In the genomic region with DNA sequence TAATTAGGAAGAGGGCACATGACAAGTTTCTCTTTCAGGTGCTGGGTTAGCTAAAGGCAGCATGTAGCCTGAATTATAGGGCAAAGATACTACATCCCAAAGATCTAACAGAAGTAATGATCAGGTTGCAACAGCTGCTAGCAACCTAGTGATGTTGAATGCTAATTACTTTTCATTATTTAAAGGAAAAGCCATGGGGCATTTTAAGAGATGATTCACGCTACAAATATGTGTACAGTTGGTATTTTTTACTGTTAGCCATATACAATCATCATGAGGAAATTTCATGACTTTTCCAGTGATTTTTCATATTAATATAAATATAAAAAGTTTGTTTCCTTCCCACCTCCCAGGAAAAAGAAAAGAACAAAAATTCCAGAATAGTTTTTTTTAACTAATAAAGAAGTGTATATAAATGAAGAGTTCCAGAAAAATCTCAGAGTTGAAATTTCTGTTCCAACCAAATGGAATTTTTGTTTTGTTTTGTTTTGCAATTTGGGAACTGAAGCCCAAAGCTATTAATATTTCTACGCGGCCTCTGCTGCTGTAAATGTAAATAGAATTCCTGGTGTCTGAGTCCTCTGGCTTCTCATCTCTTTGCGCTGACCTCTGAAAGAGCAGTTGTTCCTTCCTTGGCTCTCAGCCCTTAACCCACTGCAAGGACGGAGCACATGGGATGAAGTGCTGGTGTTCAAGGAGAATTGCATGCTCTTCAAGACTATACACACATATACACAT, we compare ENCODE assay signal across 14 cellular contexts. TPM values are rescaled to one million over a fixed set of nuclear protein-coding genes. Genes with fewer than 3 reads are reported as not detected.
DNase-seq lines count a peak whose midpoint lies in the region; ATAC-seq and TF ChIP-seq lines count a peak whose summit lies in the region.
"Had no signal": no experiment of that assay in that cellular context is flagged by ENCODE, and none has a peak within 500 bp of the region (broad histone marks: within the 10 kb centered on the region; RNA-seq: fewer than 3 reads in every experiment).

No MANE protein-coding gene starts in this region.

- no peak overlapping the region for H2BK120ac ChIP-seq in H9 (ENCODE audit: low read depth, low read length, poor library complexity, severe bottlenecking)

- no peaks in the 10 kb centered on the region for H3K79me2 ChIP-seq in H9 (ENCODE audit: insufficient read depth, low read length)

- H3K9me3 ChIP-seq in right cardiac atrium (ENCODE audit: control insufficient read depth, low read length) (no peaks in the 10 kb centered on the region), H9 (ENCODE audit: control insufficient read depth, low read depth, low read length) (no peaks in the 10 kb centered on the region)

- POLR2A ChIA-PET in MCF 10A (lab: Yijun Ruan, JAX) (interaction anchor here (0.6 to 2.1 kb wide), 11 partner anchors 10 to 445 kb away, joined by 3 to 9 read pairs (median 4); no protein-coding TSS in a partner anchor), RWPE1 (lab: Yijun Ruan, JAX; ENCODE audit: low non-redundant PET) (no interaction called here)

- no peak overlapping the region for H2BK5ac ChIP-seq in H9 (ENCODE audit: insufficient read length, low read length)

- CTCF ChIA-PET in MCF 10A (lab: Yijun Ruan, JAX) (interaction anchor here (0.6 to 2.3 kb wide), 9 partner anchors 11 to 355 kb away, joined by 3 to 8 read pairs (median 3); no protein-coding TSS in a partner anchor), RWPE1 (lab: Yijun Ruan, JAX) (no interaction called here)

- H3K4ac ChIP-seq in H9 (ENCODE audit: low read depth, low read length) = no peak overlapping the region

- no peak overlapping the region for H3K56ac ChIP-seq in H9 (ENCODE audit: insufficient read length, low read depth, low read length)

- no peaks in the 10 kb centered on the region for H3K36me3 Mint-ChIP-seq in MCF 10A (ENCODE audit: insufficient read depth, unreplicated experiment)
- H3K36me3 Mint-ChIP-seq in H9 (ENCODE audit: insufficient read depth in 1 of 3, low read depth in 3 of 3) = peaks cover 0 to 9% (median 4%) of the 10 kb centered on the region in 3 experiments; a peak in 2 of 7 replicates

- no peak for TF ChIP-seq CTCF in HFF-Myc (IDR thresholded peaks at IDR 0.05; ENCODE audit: low read depth, low read length, missing control alignments)
- no peak for TF ChIP-seq CTCF in MCF 10A (IDR thresholded peaks at IDR 0.05; ENCODE audit: unreplicated experiment)
- no peak for TF ChIP-seq CTCF in RWPE1 (conservative IDR thresholded peaks at IDR 0.05; ENCODE audit: low read depth)
- TF ChIP-seq CTCF in GM10266 (IDR thresholded peaks at IDR 0.05; ENCODE audit: control insufficient read depth, insufficient read depth, low read depth, missing control alignments) = no peak
- TF ChIP-seq CTCF in H9 (conservative IDR thresholded peaks at IDR 0.05) = no peak

- no peak overlapping the region for H3K18ac ChIP-seq in H9 (ENCODE audit: insufficient read length, low read depth, low read length)

- H2BK20ac ChIP-seq in H9 (ENCODE audit: low read depth, low read length, poor library complexity, severe bottlenecking) = no peak overlapping the region

- no peak overlapping the region for H3K23ac ChIP-seq in H9 (ENCODE audit: insufficient read length, low read depth, low read length)

- H3K4me3 ChIP-seq in HFF-Myc (replicated peaks; ENCODE audit: low read depth, low read length) (no peak overlapping the region), right cardiac atrium (ENCODE audit: low read length) (no peak overlapping the region)

- H3K27ac Mint-ChIP-seq in MCF 10A (ENCODE audit: low read depth, unreplicated experiment) (peak overlapping the region; percentile 36), H9 (no peak overlapping the region)
- H3K27ac Mint-ChIP-seq: activated CD4-positive, alpha-beta T cell treated with anti-CD3 and anti-CD28 coated beads, Interleukin-2, amount 10 ng/mL, durations not matched to agents 24 days and 14 days; naive B cell had no signal

- H4K20me1 ChIP-seq in H9 (ENCODE audit: control insufficient read depth, insufficient read depth, insufficient read length) = no peaks in the 10 kb centered on the region

- no peaks in the 10 kb centered on the region for H3K79me1 ChIP-seq in H9 (ENCODE audit: insufficient read depth, low read depth, low read length, poor library complexity, severe bottlenecking)

- H3K27ac ChIP-seq in right cardiac atrium (ENCODE audit: low read length) (peak overlapping the region; percentile 79), RWPE1 (no peak overlapping the region), H9 (ENCODE audit: insufficient read length, low read depth, low read length) (no peak overlapping the region)

- intact Hi-C loops in MCF 10A (cut with micrococcal nuclease) (no loop called here), right cardiac atrium (cut with DNase I) (no loop called here)

- no peak overlapping the region for H2BK12ac ChIP-seq in H9 (ENCODE audit: insufficient read length, low read depth, low read length)

- DNase-seq in HFF-Myc (ENCODE audit: extremely low read depth, low read depth) = peak; percentile 88
- DNase-seq in MCF 10A (ENCODE audit: unreplicated experiment) = peak; percentile 76
- peak in 2 of 3 donors; percentile 14 to 56 for DNase-seq in right cardiac atrium
- DNase-seq in smooth muscle cell of the brain vasculature (ENCODE audit: low read depth, low spot score) = peak; percentile 68
- no peak for DNase-seq in RWPE1 (ENCODE audit: low spot score)
- DNase-seq in NCI-H345 treated with DMSO at 0.1 percent for 48 hours (lab: John Stamatoyannopoulos, UW; ENCODE audit: unreplicated experiment) = no peak
- no peak for DNase-seq in GM10266 (ENCODE audit: extremely low spot score)
- no peak for DNase-seq in H9
- DNase-seq: activated CD4-positive, alpha-beta T cell treated with anti-CD3 and anti-CD28 coated beads, Interleukin-2, amount 10 ng/mL, durations not matched to agents 24 days and 14 days; activated naive CD4-positive, alpha-beta T cell treated with anti-CD3 and anti-CD28 coated beads, Interleukin-2, amount 50 U/mL, for 16 hours; DMS79 treated with DMSO at 0.1 percent for 48 hours; naive B cell; NCI-H1694 treated with DMSO at 0.1 percent for 48 hours; RPMI8226 had no signal

- H3K4me3 Mint-ChIP-seq in MCF 10A (ENCODE audit: unreplicated experiment) (no peak overlapping the region), H9 (no peak overlapping the region)
- H3K4me3 Mint-ChIP-seq: activated CD4-positive, alpha-beta T cell treated with anti-CD3 and anti-CD28 coated beads, Interleukin-2, amount 10 ng/mL, durations not matched to agents 24 days and 14 days; naive B cell had no signal

- WGBS in right cardiac atrium = 45% methylated on average over 5 of the region's 5 CpGs
- WGBS in H9 (ENCODE audit: extremely low coverage, insufficient read length, low lambda C conversion rate) = no CpG with 5 or more reads among the region's 5 CpGs

- H3K23me2 ChIP-seq in H9 (ENCODE audit: insufficient read length, low read depth, low read length, poor library complexity, severe bottlenecking) = no peaks in the 10 kb centered on the region

- H3T11ph ChIP-seq in H9 (ENCODE audit: low read length) = no peak overlapping the region

- H3K9me3 Mint-ChIP-seq in MCF 10A (ENCODE audit: unreplicated experiment) (no peaks in the 10 kb centered on the region), H9 (peaks cover 6% of the 10 kb centered on the region in 2 experiments; a peak in 4 of 5 replicates)
- H3K9me3 Mint-ChIP-seq: activated CD4-positive, alpha-beta T cell treated with anti-CD3 and anti-CD28 coated beads, Interleukin-2, amount 10 ng/mL, durations not matched to agents 24 days and 14 days had no signal

- peak; percentile 81 to 85 for ATAC-seq in right cardiac atrium

- H3K4me1 Mint-ChIP-seq in MCF 10A (ENCODE audit: insufficient read depth, unreplicated experiment) = peaks cover 10% of the 10 kb centered on the region
- no peaks in the 10 kb centered on the region for H3K4me1 Mint-ChIP-seq in H9
- H3K4me1 Mint-ChIP-seq: activated CD4-positive, alpha-beta T cell treated with anti-CD3 and anti-CD28 coated beads, Interleukin-2, amount 10 ng/mL, durations not matched to agents 24 days and 14 days; naive B cell had no signal

- H3K27me3 Mint-ChIP-seq in MCF 10A (ENCODE audit: insufficient read depth, unreplicated experiment) (no peaks in the 10 kb centered on the region), H9 (ENCODE audit: low read depth) (no peaks in the 10 kb centered on the region)
- H3K27me3 Mint-ChIP-seq: activated CD4-positive, alpha-beta T cell treated with anti-CD3 and anti-CD28 coated beads, Interleukin-2, amount 10 ng/mL, durations not matched to agents 24 days and 14 days; naive B cell had no signal

- no peak overlapping the region for H4K91ac ChIP-seq in H9 (ENCODE audit: insufficient read length, low read depth, low read length)

- H3K14ac ChIP-seq in H9 (ENCODE audit: insufficient read depth, low read length) = no peak overlapping the region

- no peak overlapping the region for H4K8ac ChIP-seq in H9 (replicated peaks; ENCODE audit: insufficient read length, low read depth, low read length)

- no peak overlapping the region for H2AFZ ChIP-seq in H9 (ENCODE audit: low read length)

- H2BK15ac ChIP-seq in H9 (ENCODE audit: low read depth, low read length) = no peak overlapping the region

- no peaks in the 10 kb centered on the region for H3K4me1 ChIP-seq in right cardiac atrium (ENCODE audit: control insufficient read depth, insufficient read depth, low read length)
- H3K4me1 ChIP-seq in H9 (ENCODE audit: insufficient read depth, low read length) = no peaks in the 10 kb centered on the region

- H4K5ac ChIP-seq in H9 (ENCODE audit: insufficient read length, low read depth, low read length) = no peak overlapping the region

- BruUV-seq in MCF 10A (replicated peaks; lab: Mats Ljungman, UMichigan) = no TSS peak

- no peak overlapping the region for H3K9ac ChIP-seq in H9 (ENCODE audit: extremely low read depth, insufficient read length, low read length)

- H3K4me2 ChIP-seq in H9 (ENCODE audit: insufficient read depth, insufficient read length, low read length) = no peak overlapping the region

- H3K27me3 ChIP-seq in right cardiac atrium (ENCODE audit: control insufficient read depth, insufficient read depth) (no peaks in the 10 kb centered on the region), H9 (ENCODE audit: insufficient read depth, low read length) (no peaks in the 10 kb centered on the region)

- H2AK5ac ChIP-seq in H9 (ENCODE audit: insufficient read length, low read length) = no peak overlapping the region

RNA-seq across cellular contexts. Expression of gene NEK10, which starts 42.8 kb away (rescaled TPM):
- total RNA-seq in MCF 10A (2022) (0.44 and 1.1 TPM in 2 replicates), right cardiac atrium (10 to 100 TPM in 1 of 4 donors, 1 to 10 TPM in 3; 6.8 to 16.9 (median 9.6) TPM), H9 (2021) (0.66 and 0.97 TPM in 2 replicates)
- polyA plus RNA-seq in right cardiac atrium = 3.1 TPM

Comparison
In these comparisons a context has a peak if more than half of its experiments do, and no peak if none do; other contexts are left out.
1. DNase-seq: peak in HFF-Myc (single experiment), MCF 10A (single experiment), right cardiac atrium (2 of 3) and smooth muscle cell of the brain vasculature (single experiment); none in RWPE1 (single experiment), NCI-H345 treated with DMSO at 0.1 percent for 48 hours (single experiment), GM10266 (single experiment) and H9 (single experiment).